In the genomic region with DNA sequence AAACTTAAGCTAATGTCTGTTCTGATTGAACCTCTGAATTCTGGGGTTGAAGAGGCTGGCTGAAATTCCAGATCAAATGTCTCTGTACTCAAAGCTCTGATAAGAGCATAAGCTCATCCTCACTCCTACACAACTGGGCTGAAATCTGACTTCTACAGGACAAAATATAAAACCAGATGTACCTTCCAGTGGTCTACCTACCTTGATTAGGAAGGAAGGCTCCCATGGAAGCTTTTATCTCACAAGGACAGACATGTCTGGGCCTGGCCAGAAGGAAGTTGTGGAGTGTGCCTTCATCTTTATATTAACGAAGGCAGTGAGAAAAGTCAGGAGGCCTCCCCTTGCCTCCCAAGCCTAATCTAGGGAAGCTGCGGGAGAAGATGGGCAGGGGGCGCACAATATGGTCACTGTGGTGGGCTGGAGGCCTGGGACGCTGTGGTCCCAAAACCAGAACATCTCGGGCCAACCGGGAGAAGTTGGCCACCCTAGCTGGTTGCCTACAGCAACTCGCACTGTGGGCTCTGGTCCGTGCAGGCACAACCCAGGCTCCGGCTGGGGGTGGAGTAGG, we compare ENCODE assay signal across 8 cellular contexts. TPM values are rescaled to one million over a fixed set of nuclear protein-coding genes. Genes with fewer than 3 reads are reported as not detected.
DNase-seq lines count a peak whose midpoint lies in the region; ATAC-seq, FAIRE-seq and TF ChIP-seq lines count a peak whose summit lies in the region.

No MANE protein-coding gene starts in this region.

- dilution Hi-C loops in keratinocyte (cut with MboI; ENCODE audit: extremely low pct_ligation_motif_present, low sequenced_read_pairs) = no loop called here

- peak overlapping the region; percentile 75 for H2AFZ ChIP-seq in keratinocyte (ENCODE audit: control insufficient read depth, low read length)

- no peaks in the 10 kb centered on the region for H3K9me3 Mint-ChIP-seq in activated naive CD4-positive, alpha-beta T cell treated with anti-CD3 and anti-CD28 coated beads, Interleukin-2, amount 50 U/mL, for 72 hours

- H3K9ac ChIP-seq in ES-I3 (ENCODE audit: low read depth, low read length) = peak overlapping the region; percentile 90
- H3K9ac ChIP-seq in keratinocyte (ENCODE audit: control insufficient read depth, extremely low read depth, insufficient read depth, low read length) = peak overlapping the region; percentile 91

- H3K9me3 ChIP-seq in ES-I3 (ENCODE audit: control insufficient read depth, insufficient read depth, low read length) (no peaks in the 10 kb centered on the region), keratinocyte (ENCODE audit: control insufficient read depth, low read depth, low read length) (no peaks in the 10 kb centered on the region)

- peaks cover 0 to 9% of the 10 kb centered on the region in 2 donors for H3K36me3 Mint-ChIP-seq in activated naive CD4-positive, alpha-beta T cell treated with anti-CD3 and anti-CD28 coated beads, Interleukin-2, amount 50 U/mL, for 72 hours

- H4K20me1 ChIP-seq in keratinocyte (ENCODE audit: control insufficient read depth, extremely low read depth, insufficient read depth, low read length) = no peaks in the 10 kb centered on the region

- ATAC-seq in HG03064 (IDR thresholded peaks at IDR 0.05; ENCODE audit: low read depth, unreplicated experiment) (peak; percentile 36), GM19397 (IDR thresholded peaks at IDR 0.05; ENCODE audit: unreplicated experiment) (no peak)
- no peak for ATAC-seq in activated naive CD4-positive, alpha-beta T cell treated with anti-CD3 and anti-CD28 coated beads, Interleukin-2, amount 50 U/mL, for 72 hours

- H3K27ac Mint-ChIP-seq in activated naive CD4-positive, alpha-beta T cell treated with anti-CD3 and anti-CD28 coated beads, Interleukin-2, amount 50 U/mL, for 72 hours = peak overlapping the region; percentile 99 to 100

- H3K4me2 ChIP-seq in keratinocyte (ENCODE audit: control insufficient read depth, extremely low read depth, insufficient read depth, low read depth, low read length) = peak overlapping the region; percentile 97

- peak overlapping the region; percentile 92 for H3K27ac ChIP-seq in keratinocyte (ENCODE audit: control insufficient read depth, insufficient read depth, low read length)

- H3K4me3 ChIP-seq in keratinocyte (ENCODE audit: control insufficient read depth in 2 of 3, extremely low read depth in 1 of 3, insufficient read depth in 2 of 3, low read depth in 1 of 3, low read length in 3 of 3) = peak overlapping the region; percentile 62 to 78 (median 64)

- peak; percentile 44 for FAIRE-seq in keratinocyte (lab: Jason Lieb, UNC)

- no peak for TF ChIP-seq CTCF in keratinocyte (optimal IDR thresholded peaks at IDR 0.05 in 1 of 3, IDR thresholded peaks at IDR 0.05 in 1 of 3, conservative IDR thresholded peaks at IDR 0.05 in 1 of 3; ENCODE audit: extremely low read depth in 1 of 3, insufficient read depth in 2 of 3, low read length in 3 of 3)

- no peaks in the 10 kb centered on the region for H3K27me3 ChIP-seq in keratinocyte (ENCODE audit: control insufficient read depth, extremely low read depth, insufficient read depth, low read length)

- H3K4me1 ChIP-seq in ES-I3 (ENCODE audit: insufficient read depth, low read length) = peaks cover 5% of the 10 kb centered on the region; the same call in 1 of the 2 replicates
- peaks cover 16% of the 10 kb centered on the region for H3K4me1 ChIP-seq in keratinocyte (ENCODE audit: control insufficient read depth, extremely low read depth, insufficient read depth, low read length)

- no peaks in the 10 kb centered on the region for H3K79me2 ChIP-seq in keratinocyte (ENCODE audit: control insufficient read depth, insufficient read depth, low read length)

- H3K9me1 ChIP-seq in keratinocyte (ENCODE audit: control insufficient read depth, extremely low read depth, insufficient read depth, low read length) = no peaks in the 10 kb centered on the region

- no peak for DNase-seq in activated naive CD4-positive, alpha-beta T cell treated with anti-CD3 and anti-CD28 coated beads, Interleukin-2, amount 50 U/mL, for 72 hours (ENCODE audit: low spot score in 2 of 2)
- DNase-seq in keratinocyte (ENCODE audit: low read depth, low spot score) = no peak
- DNase-seq in superior temporal gyrus (ENCODE audit: extremely low spot score) = peak; percentile 34
- no peak for DNase-seq in HCEC 1CT
- no peak for DNase-seq in activated CD4-positive, CD25-positive, alpha-beta regulatory T cell (lab: John Stamatoyannopoulos, UW)

- H3K36me3 ChIP-seq in ES-I3 (ENCODE audit: insufficient read depth, low read length) (peaks cover 3% of the 10 kb centered on the region; the same call in 1 of the 2 replicates), keratinocyte (ENCODE audit: control insufficient read depth in 2 of 2, extremely low read depth in 1 of 2, insufficient read depth in 2 of 2, low read length in 2 of 2) (no peaks in the 10 kb centered on the region)

RNA-seq across cellular contexts. Expression of gene LRRC37A3, which starts 55.6 kb away (rescaled TPM):
- 10 to 100 TPM in 1 of 2 donors, 1 to 10 TPM in 1; 7.2 to 16.4 TPM for total RNA-seq in activated naive CD4-positive, alpha-beta T cell treated with anti-CD3 and anti-CD28 coated beads, Interleukin-2, amount 50 U/mL, for 72 hours
- 1.2 to 3.2 TPM (median 2.0 TPM) in 3 replicates for polyA plus RNA-seq in keratinocyte
- polyA plus RNA-seq in keratinocyte (2011; ENCODE audit: low read depth) = 6.3 TPM
- polyA plus RNA-seq in keratinocyte (2011; cell fraction: cytosol; rRNA removed) = 1.1 and 1.6 TPM in 2 replicates
- polyA plus RNA-seq in keratinocyte (2011; cell fraction: nucleus; rRNA removed) = 10.5 and 12.8 TPM in 2 replicates
- 1.3 and 4.0 TPM in 2 replicates for polyA plus RNA-seq in keratinocyte (2012; ENCODE audit: low replicate concordance)
- 3.4 to 9.0 TPM (median 7.2 TPM) in 3 replicates for polyA minus RNA-seq in keratinocyte
- polyA minus RNA-seq in keratinocyte (2011; cell fraction: cytosol; rRNA and poly(A)+ RNA removed) = not detected
- 9.7 and 14.0 TPM in 2 replicates for polyA minus RNA-seq in keratinocyte (2011; cell fraction: nucleus; rRNA and poly(A)+ RNA removed)
